14 cellular contexts compared by ENCODE assay signal in the genomic region with DNA sequence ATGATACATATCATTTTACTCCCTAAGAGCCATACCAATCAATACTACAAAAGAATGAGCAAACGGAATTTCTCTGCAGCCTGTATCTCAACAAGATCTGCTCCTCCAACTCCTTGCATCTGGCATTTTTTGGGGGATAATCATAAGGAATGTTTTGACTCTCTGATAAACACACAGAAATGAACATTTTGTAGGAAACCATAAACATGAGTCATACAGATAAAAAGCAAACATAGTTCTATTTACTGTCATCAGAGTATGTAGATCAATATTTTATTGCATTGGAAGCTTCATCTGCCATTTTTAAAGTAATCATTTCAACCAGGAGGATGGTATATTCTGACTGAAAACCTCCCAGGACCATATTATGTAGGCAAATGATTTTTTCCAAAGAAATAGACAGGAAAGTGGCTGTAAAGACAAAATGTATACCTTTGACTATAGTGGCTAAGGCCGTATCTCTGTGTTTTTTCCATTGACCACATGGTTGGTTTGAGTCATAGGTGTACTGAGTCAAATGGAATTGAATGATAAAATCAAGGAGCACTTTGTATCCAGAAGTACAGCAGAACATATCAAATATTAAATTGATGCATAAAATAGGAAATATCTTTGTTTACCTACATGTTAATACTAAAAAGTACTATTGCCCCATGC. TPM values are rescaled to one million over a fixed set of nuclear protein-coding genes. Genes with fewer than 3 reads are reported as not detected.
DNase-seq lines count a peak whose midpoint lies in the region; ATAC-seq and TF ChIP-seq lines count a peak whose summit lies in the region.
"Had no signal": no experiment of that assay in that cellular context is flagged by ENCODE, and none has a peak within 500 bp of the region (broad histone marks: within the 10 kb centered on the region; RNA-seq: fewer than 3 reads in every experiment).

No MANE protein-coding gene starts in this region.

- H3K9me3 ChIP-seq in Panc1 (ENCODE audit: control insufficient read depth, insufficient read depth, low read depth, low read length) (no peaks in the 10 kb centered on the region), mammary epithelial cell (replicated peaks; ENCODE audit: insufficient read depth, low read length) (no peaks in the 10 kb centered on the region)
- H3K9me3 ChIP-seq: suprapubic skin had no signal

- peak overlapping the region; percentile 72 to 88 for H3K4me3 Mint-ChIP-seq in activated T-cell treated with anti-CD3 and anti-CD28 coated beads, Interleukin-2, amount 50 U/mL, for 72 hours

- H3K4me2 ChIP-seq in mammary epithelial cell (ENCODE audit: insufficient read depth, low read depth, low read length): no peak overlapping the region

- H3K4me3 ChIP-seq in Panc1 (ENCODE audit: low read depth in 2 of 2, low read length in 2 of 2) (no peak overlapping the region), mammary epithelial cell (replicated peaks in 1 of 3; ENCODE audit: insufficient read depth in 1 of 3, low read depth in 2 of 3, low read length in 3 of 3) (no peak overlapping the region), dorsolateral prefrontal cortex (no peak overlapping the region)
- H3K4me3 ChIP-seq: psoas muscle, suprapubic skin had no signal

- H3K36me3 ChIP-seq in Panc1 (ENCODE audit: control insufficient read depth, insufficient read depth, low read length): no peaks in the 10 kb centered on the region
- H3K36me3 ChIP-seq in mammary epithelial cell (ENCODE audit: insufficient read depth, low read length): no peaks in the 10 kb centered on the region
- H3K36me3 ChIP-seq: suprapubic skin had no signal

- no TSS peak for BruUV-seq in Panc1 (replicated peaks; lab: Mats Ljungman, UMichigan)
- BruUV-seq in mammary epithelial cell (replicated peaks; lab: Mats Ljungman, UMichigan): no TSS peak

- peak; percentile 60 to 63 for ATAC-seq in activated T-cell treated with anti-CD3 and anti-CD28 coated beads, Interleukin-2, amount 50 U/mL, for 72 hours (replicated peaks in 1 of 2)
- ATAC-seq in Panc1: peak; percentile 85
- ATAC-seq in stimulated activated naive CD8-positive, alpha-beta T cell treated with anti-CD3 and anti-CD28 coated beads, Interleukin-15, Interleukin-2, amounts not matched to agents 100 U/mL and 50 U/mL, for 24 hours: peak; percentile 37
- no peak for ATAC-seq in HG03442 (IDR thresholded peaks at IDR 0.05; ENCODE audit: unreplicated experiment)
- ATAC-seq: psoas muscle had no signal

- DNase-seq in activated T-cell treated with anti-CD3 and anti-CD28 coated beads, Interleukin-2, amount 50 U/mL, for 72 hours: peak; percentile 14 to 45
- no peak for DNase-seq in activated T-cell treated with anti-CD3 and anti-CD28 coated beads, Interleukin-2, amount 50 U/mL, for 1 hour
- DNase-seq in Panc1 (ENCODE audit: low read depth, low spot score) (no peak), mammary epithelial cell (peak; percentile 26), dorsolateral prefrontal cortex (no peak), germinal center (ENCODE audit: low spot score) (no peak)
- no peak for DNase-seq in stimulated activated naive CD8-positive, alpha-beta T cell treated with anti-CD3 and anti-CD28 coated beads, Interleukin-15, Interleukin-2, amounts not matched to agents 100 U/mL and 50 U/mL, for 24 hours
- DNase-seq: activated CD4-positive, CD25-positive, alpha-beta regulatory T cell; amygdala; NCI-H2171 treated with DMSO at 0.1 percent for 48 hours; psoas muscle; Right ventricle myocardium superior had no signal

- H2AFZ ChIP-seq in mammary epithelial cell (ENCODE audit: low read depth, low read length): no peak overlapping the region

- TF ChIP-seq CTCF in Panc1 (IDR thresholded peaks at IDR 0.05) (no peak), mammary epithelial cell (conservative IDR thresholded peaks at IDR 0.05 in 1 of 2, IDR thresholded peaks at IDR 0.05 in 1 of 2; ENCODE audit: extremely low read depth in 1 of 2, insufficient read depth in 1 of 2, low read depth in 1 of 2, low read length in 2 of 2) (no peak), dorsolateral prefrontal cortex (IDR thresholded peaks at IDR 0.05 in 54 of 56, conservative IDR thresholded peaks at IDR 0.05 in 2 of 56; ENCODE audit: low read depth in 1 of 56, partially characterized antibody in 56 of 56) (no peak)

- H4K20me1 ChIP-seq in mammary epithelial cell (ENCODE audit: insufficient read depth, low read length): no peaks in the 10 kb centered on the region

- POLR2A ChIA-PET in Panc1 (lab: Charles Lee): no interaction called here

- in situ Hi-C loops in Panc1 (cut with HindIII; ENCODE audit: low pct_unique_long_range_greater_than_20kb, low sequenced_read_pairs) (no loop called here), mammary epithelial cell (cut with MboI; ENCODE audit: low sequenced_read_pairs in 2 of 2) (no loop called here)

- 63% methylated on average over 2 of the region's 2 CpGs for WGBS in mammary epithelial cell (ENCODE audit: low coverage, missing lambda C conversion rate)

- peaks cover 3 to 4% of the 10 kb centered on the region in 2 donors for H3K36me3 Mint-ChIP-seq in activated T-cell treated with anti-CD3 and anti-CD28 coated beads, Interleukin-2, amount 50 U/mL, for 72 hours (ENCODE audit: insufficient read depth in 2 of 2)

- CTCF ChIA-PET in Panc1 (lab: Charles Lee): no interaction called here
- CTCF ChIA-PET in mammary epithelial cell (lab: Charles Lee; ENCODE audit: low non-redundant PET): no interaction called here

- peak overlapping the region; percentile 99 for H3K27ac Mint-ChIP-seq in activated T-cell treated with anti-CD3 and anti-CD28 coated beads, Interleukin-2, amount 50 U/mL, for 72 hours

- H3K9me3 Mint-ChIP-seq in activated T-cell treated with anti-CD3 and anti-CD28 coated beads, Interleukin-2, amount 50 U/mL, for 72 hours: peaks cover 2 to 7% of the 10 kb centered on the region in 2 donors

- H3K4me1 Mint-ChIP-seq in activated T-cell treated with anti-CD3 and anti-CD28 coated beads, Interleukin-2, amount 50 U/mL, for 72 hours (ENCODE audit: low read depth): peaks cover 77% of the 10 kb centered on the region

- no peaks in the 10 kb centered on the region for H3K79me2 ChIP-seq in mammary epithelial cell (ENCODE audit: insufficient read depth, low read length)

- no peaks in the 10 kb centered on the region for H3K27me3 ChIP-seq in Panc1 (ENCODE audit: control insufficient read depth, insufficient read depth, low read length)
- peaks cover 5% of the 10 kb centered on the region for H3K27me3 ChIP-seq in mammary epithelial cell (ENCODE audit: insufficient read depth, low read length)
- peaks cover 0 to 6% (median 0%) of the 10 kb centered on the region in 45 donors for H3K27me3 ChIP-seq in dorsolateral prefrontal cortex
- H3K27me3 ChIP-seq: suprapubic skin had no signal

- no peak overlapping the region for H3K9ac ChIP-seq in mammary epithelial cell (ENCODE audit: insufficient read depth, low read length)

- H3K27ac ChIP-seq in Panc1 (ENCODE audit: low read length): no peak overlapping the region; the same call in 1 of the 2 replicates
- no peak overlapping the region for H3K27ac ChIP-seq in mammary epithelial cell (ENCODE audit: insufficient read depth, low read depth, low read length)
- no peak overlapping the region for H3K27ac ChIP-seq in dorsolateral prefrontal cortex
- H3K27ac ChIP-seq: psoas muscle, suprapubic skin had no signal

- dilution Hi-C loops in mammary epithelial cell (cut with HindIII; ENCODE audit: low sequenced_read_pairs): loop anchor here (5.0 kb wide), 1 partner anchor 46 kb away; no protein-coding TSS in a partner anchor

- H3K4me1 ChIP-seq in Panc1 (ENCODE audit: control insufficient read depth, insufficient read depth, low read length) (no peaks in the 10 kb centered on the region; the same call in 1 of the 2 replicates), mammary epithelial cell (ENCODE audit: insufficient read depth, low read length) (no peaks in the 10 kb centered on the region)
- H3K4me1 ChIP-seq: psoas muscle, suprapubic skin had no signal

- H3K27me3 Mint-ChIP-seq in activated T-cell treated with anti-CD3 and anti-CD28 coated beads, Interleukin-2, amount 50 U/mL, for 72 hours (ENCODE audit: low read depth): no peaks in the 10 kb centered on the region

- intact Hi-C loops in Panc1 (cut with micrococcal nuclease; ENCODE audit: unreplicated experiment) (no loop called here), mammary epithelial cell (cut with micrococcal nuclease) (no loop called here), dorsolateral prefrontal cortex (cut with DNase I) (no loop called here)

RNA-seq across cellular contexts. Expression of gene CD69, which starts 32.4 kb away (rescaled TPM):
- total RNA-seq in activated T-cell treated with anti-CD3 and anti-CD28 coated beads, Interleukin-2, amount 50 U/mL, for 72 hours: 100 to 1,000 TPM; 126 to 158 TPM
- total RNA-seq in Panc1 (2021; ENCODE audit: unreplicated experiment) (0.98 TPM), mammary epithelial cell (not detected), dorsolateral prefrontal cortex (1 to 10 TPM in 45 of 120 experiments, under 1 TPM in 44, not detected in 31; 0.29 to 7.2 (median 1.0) TPM)
- polyA plus RNA-seq in Panc1 (2012; ENCODE audit: insufficient read length): 0.22 TPM
- polyA plus RNA-seq in mammary epithelial cell: not detected
- not detected for polyA minus RNA-seq in mammary epithelial cell

RNA-seq across cellular contexts. Expression of gene KLRF1, which starts 34.2 kb away (rescaled TPM):
- total RNA-seq in activated T-cell treated with anti-CD3 and anti-CD28 coated beads, Interleukin-2, amount 50 U/mL, for 72 hours: under 1 TPM; 0.29 to 0.72 TPM
- total RNA-seq in Panc1 (2021; ENCODE audit: unreplicated experiment): 1.1 TPM
- polyA plus RNA-seq in Panc1 (2012; ENCODE audit: insufficient read length): not detected
- total RNA-seq in mammary epithelial cell: not detected
- not detected for polyA plus RNA-seq in mammary epithelial cell
- not detected for polyA minus RNA-seq in mammary epithelial cell
- 1 to 10 TPM in 4 of 120 experiments, under 1 TPM in 13, not detected in 103; 0.36 to 1.8 (median 0.78) TPM for total RNA-seq in dorsolateral prefrontal cortex
- total RNA-seq: suprapubic skin had no signal

Comparison
In these comparisons a context has a peak if more than half of its experiments do, and no peak if none do; other contexts are left out.
1. DNase-seq: peak in activated T-cell treated with anti-CD3 and anti-CD28 coated beads, Interleukin-2, amount 50 U/mL, for 72 hours (2 of 2) and mammary epithelial cell (single experiment); none in activated T-cell treated with anti-CD3 and anti-CD28 coated beads, Interleukin-2, amount 50 U/mL, for 1 hour (single experiment), Panc1 (single experiment), stimulated activated naive CD8-positive, alpha-beta T cell treated with anti-CD3 and anti-CD28 coated beads, Interleukin-15, Interleukin-2, amounts not matched to agents 100 U/mL and 50 U/mL, for 24 hours (single experiment), dorsolateral prefrontal cortex (0 of 10) and germinal center (single experiment).
2. RNA of gene CD69, which starts 32.4 kb away (total RNA-seq): 126 to 158 TPM in activated T-cell treated with anti-CD3 and anti-CD28 coated beads, Interleukin-2, amount 50 U/mL, for 72 hours; 0.98 TPM in Panc1 (single experiment), 0.29 to 7.2 TPM in dorsolateral prefrontal cortex and not detected in mammary epithelial cell; every median in the first group is over 10 times any median in the second.